Comparison of ENCODE assay signal across 16 cellular contexts in the genomic region with DNA sequence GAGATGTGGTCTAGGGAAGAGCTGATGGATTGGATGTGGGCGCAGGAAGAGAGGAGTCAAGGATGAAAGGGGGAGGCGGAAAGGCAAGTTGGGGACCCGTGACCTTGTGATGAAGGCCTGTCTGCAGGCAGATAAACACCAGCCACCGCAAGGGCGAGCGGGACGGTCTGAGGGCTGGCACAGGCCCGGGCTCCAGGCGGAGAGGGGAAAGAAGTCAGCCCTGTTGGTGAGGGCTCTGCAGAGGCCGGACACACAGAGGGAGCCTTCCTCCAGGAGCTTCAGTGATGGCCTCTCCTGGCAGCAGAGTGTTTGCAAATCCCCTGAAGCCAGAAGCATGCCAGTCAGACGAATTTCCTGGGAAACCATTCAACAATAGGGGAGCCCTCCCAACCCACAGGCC.
DNase-seq lines count a peak whose midpoint lies in the region; ATAC-seq and TF ChIP-seq lines count a peak whose summit lies in the region.
"Had no signal": no experiment of that assay in that cellular context is flagged by ENCODE, and none has a peak within 500 bp of the region (broad histone marks: within the 10 kb centered on the region; RNA-seq: fewer than 3 reads in every experiment).

No MANE protein-coding gene starts in this region.

- H3K9me3 ChIP-seq in esophagus muscularis mucosa, result peaks cover 0 to 4% (median 0%) of the 10 kb centered on the region in 4 donors
- H3K9me3 ChIP-seq in aorta (ENCODE audit: control insufficient read depth, low read length), result no peaks in the 10 kb centered on the region
- H3K9me3 ChIP-seq in mammary epithelial cell (replicated peaks; ENCODE audit: insufficient read depth, low read length), result no peaks in the 10 kb centered on the region
- H3K9me3 ChIP-seq: Caco-2 had no signal

- no peak overlapping the region for H3K4me3 Mint-ChIP-seq in T-helper 2 cell treated with Interferon-gamma antibody and Interleukin-4, amounts not matched to agents 5 μg/mL and 100 μg/mL, for 36 hours
- no peak overlapping the region for H3K4me3 Mint-ChIP-seq in osteocyte (ENCODE audit: unreplicated experiment)
- H3K4me3 Mint-ChIP-seq: CD14-positive monocyte; CD8-positive, alpha-beta memory T cell had no signal

- H3K27me3 ChIP-seq in esophagus muscularis mucosa (no peaks in the 10 kb centered on the region), aorta (ENCODE audit: control insufficient read depth in 1 of 2, insufficient read depth in 2 of 2, low read length in 1 of 2) (no peaks in the 10 kb centered on the region), mammary epithelial cell (ENCODE audit: insufficient read depth, low read length) (peaks cover 3% of the 10 kb centered on the region)

- peaks cover 18% of the 10 kb centered on the region for H3K4me1 Mint-ChIP-seq in T-helper 2 cell treated with Interferon-gamma antibody and Interleukin-4, amounts not matched to agents 5 μg/mL and 100 μg/mL, for 36 hours (ENCODE audit: low read depth)
- H3K4me1 Mint-ChIP-seq in osteocyte (ENCODE audit: unreplicated experiment), result peaks cover under 1% of the 10 kb centered on the region

- no peak overlapping the region for H2AFZ ChIP-seq in mammary epithelial cell (ENCODE audit: low read depth, low read length)

- H3K27ac ChIP-seq in esophagus muscularis mucosa (replicated peaks in 1 of 4) (no peak overlapping the region), aorta (ENCODE audit: low read depth in 1 of 2, low read length in 2 of 2) (no peak overlapping the region), mammary epithelial cell (ENCODE audit: insufficient read depth, low read depth, low read length) (no peak overlapping the region)
- H3K27ac ChIP-seq: 22Rv1, HL-60 had no signal

- H3K4me1 ChIP-seq in esophagus muscularis mucosa (no peaks in the 10 kb centered on the region), aorta (ENCODE audit: control insufficient read depth in 1 of 2, insufficient read depth in 2 of 2, low read length in 2 of 2) (no peaks in the 10 kb centered on the region), mammary epithelial cell (ENCODE audit: insufficient read depth, low read length) (no peaks in the 10 kb centered on the region)
- H3K4me1 ChIP-seq: Caco-2 had no signal

- TF ChIP-seq CTCF in esophagus muscularis mucosa (IDR thresholded peaks at IDR 0.05) (no peak), osteocyte (IDR thresholded peaks at IDR 0.05) (no peak), mammary epithelial cell (conservative IDR thresholded peaks at IDR 0.05 in 1 of 2, IDR thresholded peaks at IDR 0.05 in 1 of 2; ENCODE audit: extremely low read depth in 1 of 2, insufficient read depth in 1 of 2, low read depth in 1 of 2, low read length in 2 of 2) (no peak)

- peak; percentile 15 for ATAC-seq in aorta (ENCODE audit: low FRiP score)
- no peak for ATAC-seq in HG02678 (IDR thresholded peaks at IDR 0.05; ENCODE audit: unreplicated experiment)
- ATAC-seq: HCT116 had no signal

- no peaks in the 10 kb centered on the region for H3K79me2 ChIP-seq in mammary epithelial cell (ENCODE audit: insufficient read depth, low read length)

- peak overlapping the region; percentile 33 for H3K27ac Mint-ChIP-seq in T-helper 2 cell treated with Interferon-gamma antibody and Interleukin-4, amounts not matched to agents 5 μg/mL and 100 μg/mL, for 36 hours
- no peak overlapping the region for H3K27ac Mint-ChIP-seq in osteocyte (ENCODE audit: unreplicated experiment)

- H3K9me3 Mint-ChIP-seq in T-helper 2 cell treated with Interferon-gamma antibody and Interleukin-4, amounts not matched to agents 5 μg/mL and 100 μg/mL, for 36 hours, result peaks cover 15% of the 10 kb centered on the region
- H3K9me3 Mint-ChIP-seq in osteocyte (ENCODE audit: unreplicated experiment), result no peaks in the 10 kb centered on the region

- in situ Hi-C loops in mammary epithelial cell (cut with MboI; ENCODE audit: low sequenced_read_pairs in 2 of 2), result no loop called here

- no peak for DNase-seq in T-helper 2 cell treated with Interferon-gamma antibody and Interleukin-4, amounts not matched to agents 5 μg/mL and 100 μg/mL, for 36 hours (ENCODE audit: low spot score)
- DNase-seq in T-helper 2 cell (no peak), esophagus muscularis mucosa (ENCODE audit: extremely low spot score) (peak; percentile 81), osteocyte (ENCODE audit: extremely low spot score, unreplicated experiment) (peak; percentile 73), aorta (no peak), mammary epithelial cell (no peak), GOT3 (lab: John Stamatoyannopoulos, UW) (no peak)
- DNase-seq: Caco-2; CD8-positive, alpha-beta memory T cell; DND-41; GDM1 had no signal

- H3K36me3 ChIP-seq in esophagus muscularis mucosa (no peaks in the 10 kb centered on the region), aorta (ENCODE audit: control insufficient read depth in 1 of 2, insufficient read depth in 2 of 2, low read length in 1 of 2) (no peaks in the 10 kb centered on the region), mammary epithelial cell (ENCODE audit: insufficient read depth, low read length) (no peaks in the 10 kb centered on the region)

- TF ChIP-seq EP300 in esophagus muscularis mucosa (IDR thresholded peaks at IDR 0.05), result no peak

- intact Hi-C loops in esophagus muscularis mucosa (cut with DNase I) (no loop called here), aorta (cut with DNase I) (no loop called here), mammary epithelial cell (cut with micrococcal nuclease) (no loop called here)

- 97% methylated on average over 11 of the region's 11 CpGs for WGBS in esophagus muscularis mucosa
- 94 to 95% methylated on average over 11 of the region's 11 CpGs for WGBS in aorta, 2 donors
- 85% methylated on average over 11 of the region's 11 CpGs for WGBS in mammary epithelial cell (ENCODE audit: low coverage, missing lambda C conversion rate)

- H3K36me3 Mint-ChIP-seq in T-helper 2 cell treated with Interferon-gamma antibody and Interleukin-4, amounts not matched to agents 5 μg/mL and 100 μg/mL, for 36 hours (ENCODE audit: low read depth), result peaks cover 4% of the 10 kb centered on the region
- H3K36me3 Mint-ChIP-seq in osteocyte (ENCODE audit: unreplicated experiment), result no peaks in the 10 kb centered on the region

- no peak for TF ChIP-seq POLR2A in esophagus muscularis mucosa (IDR thresholded peaks at IDR 0.05; ENCODE audit: low read depth)

- dilution Hi-C loops in mammary epithelial cell (cut with HindIII; ENCODE audit: low sequenced_read_pairs), result loop anchor here (5.0 to 10.0 kb wide), 2 partner anchors 79 to 172 kb away; no protein-coding TSS in a partner anchor

- no peak overlapping the region for H3K4me2 ChIP-seq in mammary epithelial cell (ENCODE audit: insufficient read depth, low read depth, low read length)

- H3K4me3 ChIP-seq in esophagus muscularis mucosa (no peak overlapping the region), aorta (ENCODE audit: low read length in 2 of 2) (no peak overlapping the region), mammary epithelial cell (replicated peaks in 1 of 3; ENCODE audit: insufficient read depth in 1 of 3, low read depth in 2 of 3, low read length in 3 of 3) (no peak overlapping the region)

- H3K9ac ChIP-seq in mammary epithelial cell (ENCODE audit: insufficient read depth, low read length), result no peak overlapping the region

- CTCF ChIA-PET in mammary epithelial cell (lab: Charles Lee; ENCODE audit: low non-redundant PET), result no interaction called here

- peaks cover 7% of the 10 kb centered on the region for H3K27me3 Mint-ChIP-seq in T-helper 2 cell treated with Interferon-gamma antibody and Interleukin-4, amounts not matched to agents 5 μg/mL and 100 μg/mL, for 36 hours (ENCODE audit: low read depth)
- no peaks in the 10 kb centered on the region for H3K27me3 Mint-ChIP-seq in osteocyte (ENCODE audit: unreplicated experiment)

- H4K20me1 ChIP-seq in mammary epithelial cell (ENCODE audit: insufficient read depth, low read length), result no peaks in the 10 kb centered on the region

- no TSS peak for BruUV-seq in mammary epithelial cell (replicated peaks; lab: Mats Ljungman, UMichigan)

Comparison
In these comparisons a context has a peak if more than half of its experiments do, and no peak if none do; other contexts are left out.
1. DNase-seq: peak in esophagus muscularis mucosa (single experiment) and osteocyte (single experiment); none in T-helper 2 cell treated with Interferon-gamma antibody and Interleukin-4, amounts not matched to agents 5 μg/mL and 100 μg/mL, for 36 hours (single experiment), T-helper 2 cell (0 of 5), aorta (0 of 2), mammary epithelial cell (single experiment) and GOT3 (single experiment).